Comparison of ENCODE assay signal across 32 cellular contexts in genomic region chrM:2644-3376, GRCh38.
"Had no signal": no experiment of that assay in that cellular context is flagged by ENCODE, and none has a peak within 500 bp of the region (broad histone marks: within the 10 kb centered on the region; RNA-seq: fewer than 3 reads in every experiment).

No MANE protein-coding gene starts in this region.

- H3K4me1 ChIP-seq: Peyer's patch, SJSA1 had no signal

- DNase-seq: Kasumi-1, MG63, NCI-H1048, NCI-H1092 treated with DMSO at 0.1 percent for 48 hours, NCI-H1105 treated with DMSO at 0.1 percent for 48 hours, NCI-H1417, NCI-H1436, NCI-H146, NCI-H1694, NCI-H187, NCI-H1930, NCI-H2029 treated with DMSO at 0.1 percent for 48 hours, NCI-H2081 treated with DMSO at 0.1 percent for 48 hours, NCI-H2107, NCI-H2171, NCI-H226, NCI-H446 treated with DMSO at 0.1 percent for 48 hours, NCI-H510A, NCI-H524, NCI-H526, NCI-H69, NCI-H748 treated with DMSO at 0.1 percent for 48 hours, NCI-H82, PC-9, Peyer's patch, Right ventricle myocardium superior, RPMI8226, SHP77 treated with DMSO at 0.1 percent for 48 hours, SK-N-SH, SW 1271, T-helper 1 cell had no signal

- H3K9me3 ChIP-seq: MG63, Peyer's patch, SJSA1, SK-N-SH had no signal

- H3K4me3 ChIP-seq: MG63, PC-9, Peyer's patch, SJSA1 had no signal

- H3K27ac ChIP-seq: PC-9, Peyer's patch, SJSA1 had no signal

- H3K4me2 ChIP-seq: PC-9, SK-N-SH had no signal

- H3K27me3 ChIP-seq: MG63, Peyer's patch, SJSA1 had no signal

- H3K9ac ChIP-seq: SK-N-SH had no signal

- H3K36me3 ChIP-seq: MG63, Peyer's patch, SJSA1 had no signal

- H2AFZ ChIP-seq: PC-9 had no signal
